8 cellular contexts compared by ENCODE assay signal in the genomic region with DNA sequence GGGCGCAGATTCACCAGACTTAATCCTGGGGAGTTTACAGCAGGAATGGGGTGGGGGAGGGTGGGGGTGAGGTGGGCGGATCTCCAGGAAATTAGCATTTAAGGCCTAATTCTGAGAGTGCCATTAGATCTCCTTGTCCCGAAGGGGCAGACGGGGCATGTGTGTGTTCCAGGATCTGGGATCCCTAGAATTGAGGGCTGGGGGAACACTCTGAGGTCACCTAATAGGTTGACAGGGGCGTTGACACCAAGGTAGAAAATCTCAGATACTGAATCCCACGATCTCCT. TPM values are rescaled to one million over a fixed set of nuclear protein-coding genes. Genes with fewer than 3 reads are reported as not detected.
A peak's percentile ranks its signal among the peaks of the same experiment; 100 is the strongest.
DNase-seq lines count a peak whose midpoint lies in the region; ATAC-seq and TF ChIP-seq lines count a peak whose summit lies in the region.

No MANE protein-coding gene starts in this region.

- H3K36me3 Mint-ChIP-seq in WTC11, result peaks cover 6% of the 10 kb centered on the region; the same call in 1 of the 2 replicates

- peaks cover 32% of the 10 kb centered on the region for H3K4me1 Mint-ChIP-seq in WTC11

- TF ChIP-seq CTCF in GM12875 (IDR thresholded peaks at IDR 0.05; ENCODE audit: borderline replicate concordance, insufficient read depth, low read depth, low read length) (no peak), WTC11 (IDR thresholded peaks at IDR 0.05) (no peak), foreskin keratinocyte (conservative IDR thresholded peaks at IDR 0.05) (no peak), gastrocnemius medialis (IDR thresholded peaks at IDR 0.05 in 4 of 5, conservative IDR thresholded peaks at IDR 0.05 in 1 of 5) (no peak)

- in situ Hi-C loops in gastrocnemius medialis (cut with MboI; ENCODE audit: low sequenced_read_pairs in 4 of 4), result no loop called here

- no peaks in the 10 kb centered on the region for H3K27me3 ChIP-seq in foreskin keratinocyte
- H3K27me3 ChIP-seq in gastrocnemius medialis, result no peaks in the 10 kb centered on the region

- no peaks in the 10 kb centered on the region for H3K9me3 ChIP-seq in gastrocnemius medialis

- TF ChIP-seq POLR2A in gastrocnemius medialis (IDR thresholded peaks at IDR 0.05), result no peak

- H3K4me1 ChIP-seq in foreskin keratinocyte (no peaks in the 10 kb centered on the region), gastrocnemius medialis (peaks cover 4 to 5% of the 10 kb centered on the region in 2 donors)

- H3K9me3 Mint-ChIP-seq in WTC11, result no peaks in the 10 kb centered on the region

- H3K4me3 Mint-ChIP-seq in WTC11, result peak overlapping the region; percentile 77

- POLR2A ChIA-PET in WTC11 (lab: Charles Lee), result interaction anchor here (0.7 to 2.2 kb wide), 11 partner anchors 9 to 251 kb away, joined by 3 to 53 read pairs (median 6); partner anchors contain the start of genes EPHB4, FBXO24, LRCH4 and POP7

- peak overlapping the region; percentile 59 for H3K27ac ChIP-seq in foreskin keratinocyte
- peak overlapping the region; percentile 80 to 88 (median 82) for H3K27ac ChIP-seq in gastrocnemius medialis

- no peaks in the 10 kb centered on the region for H3K36me3 ChIP-seq in gastrocnemius medialis

- no peak for ATAC-seq in WTC11
- ATAC-seq in foreskin keratinocyte, result no peak
- ATAC-seq in gastrocnemius medialis, result no peak
- ATAC-seq in GM19035 (IDR thresholded peaks at IDR 0.05; ENCODE audit: unreplicated experiment), result no peak
- ATAC-seq in GM19455 (IDR thresholded peaks at IDR 0.05; ENCODE audit: unreplicated experiment), result no peak

- DNase-seq in WTC11 (ENCODE audit: low spot score) (no peak), foreskin keratinocyte (no peak), gastrocnemius medialis (no peak), medulla oblongata (ENCODE audit: extremely low spot score) (no peak), NOMO-1 treated with dmso at 0.1 percent for 144 hours (lab: John Stamatoyannopoulos, UW; ENCODE audit: unreplicated experiment) (no peak)

- H3K27me3 Mint-ChIP-seq in WTC11 (ENCODE audit: low read depth), result no peaks in the 10 kb centered on the region

- intact Hi-C loops in gastrocnemius medialis (cut with DNase I; ENCODE audit: low total_unique reads), result no loop called here

- CTCF ChIA-PET in WTC11 (lab: Charles Lee), result interaction anchor here (0.6 to 2.9 kb wide), 12 partner anchors 9 to 337 kb away, joined by 3 to 49 read pairs (median 6); partner anchors contain the start of genes EPHB4, POP7 and SLC12A9

- H3K27ac Mint-ChIP-seq in WTC11, result peak overlapping the region; percentile 100

- H3K4me3 ChIP-seq in GM12875 (ENCODE audit: low read depth, low read length) (peak overlapping the region; percentile 41), gastrocnemius medialis (peak overlapping the region; percentile 58 to 62 (median 61))

TF ChIP-seq in WTC11, 78 proteins besides CTCF, POLR2A, EP300 and RAD21:
- TF ChIP-seq TCF7 (CRISPR knock-in tag; IDR thresholded peaks at IDR 0.05; ENCODE audit: low read depth) (no peak), SOX15 (CRISPR knock-in tag; IDR thresholded peaks at IDR 0.05) (no peak), PRRX2 (CRISPR knock-in tag; IDR thresholded peaks at IDR 0.05) (0 out of 2 replicates have a peak, but pooled peaks have one; percentile 24), MYBL2 (CRISPR knock-in tag; IDR thresholded peaks at IDR 0.05) (0 out of 2 replicates have a peak, but pooled peaks have one; percentile 11), JUN (CRISPR knock-in tag; IDR thresholded peaks at IDR 0.05) (0 out of 2 replicates have a peak, but pooled peaks have one; percentile 27)

RNA-seq across cellular contexts. Expression of gene EPHB4, which starts 9.4 kb away (rescaled TPM):
- total RNA-seq in WTC11 (2021), result 99.7 to 120 TPM (median 104 TPM) in 3 replicates
- total RNA-seq in foreskin keratinocyte, result 94.3 and 98.0 TPM in 2 replicates
- polyA plus RNA-seq in foreskin keratinocyte, result 53.5 and 55.4 TPM in 2 replicates
- total RNA-seq in gastrocnemius medialis, result 10 to 100 TPM in 3 of 4 donors, 1 to 10 TPM in 1; 6.3 to 16.2 (median 12.3) TPM

RNA-seq across cellular contexts. Expression of gene SLC12A9, which starts 15.8 kb away (rescaled TPM):
- total RNA-seq in WTC11 (2021), result 32.6 to 39.3 TPM (median 34.1 TPM) in 3 replicates
- 18.2 and 18.3 TPM in 2 replicates for total RNA-seq in foreskin keratinocyte
- polyA plus RNA-seq in foreskin keratinocyte, result 17.1 and 17.4 TPM in 2 replicates
- 1 to 10 TPM; 2.5 to 4.3 (median 3.8) TPM for total RNA-seq in gastrocnemius medialis

RNA-seq across cellular contexts. Expression of gene TRIP6, which starts 30.4 kb away (rescaled TPM):
- 128 to 140 TPM (median 130 TPM) in 3 replicates for total RNA-seq in WTC11 (2021)
- 161 and 162 TPM in 2 replicates for total RNA-seq in foreskin keratinocyte
- 190 and 192 TPM in 2 replicates for polyA plus RNA-seq in foreskin keratinocyte
- total RNA-seq in gastrocnemius medialis, result 1 to 10 TPM; 4.6 to 9.1 (median 7.3) TPM

RNA-seq across cellular contexts. Expression of gene SRRT, which starts 38.1 kb away (rescaled TPM):
- 209 to 238 TPM (median 233 TPM) in 3 replicates for total RNA-seq in WTC11 (2021)
- total RNA-seq in foreskin keratinocyte, result 96.0 and 120 TPM in 2 replicates
- 97.9 and 113 TPM in 2 replicates for polyA plus RNA-seq in foreskin keratinocyte
- 10 to 100 TPM; 35.0 to 47.3 (median 39.8) TPM for total RNA-seq in gastrocnemius medialis

RNA-seq across cellular contexts. Expression of gene UFSP1, which starts 52.8 kb away (rescaled TPM):
- total RNA-seq in WTC11 (2021) (3.9 to 4.8 TPM (median 4.6 TPM) in 3 replicates), foreskin keratinocyte (1.9 and 2.0 TPM in 2 replicates), gastrocnemius medialis (1 to 10 TPM; 2.0 to 7.1 (median 4.0) TPM)
- polyA plus RNA-seq in foreskin keratinocyte, result 2.0 and 2.1 TPM in 2 replicates

Comparison
In these comparisons a context has a peak if more than half of its experiments do, and no peak if none do; other contexts are left out.
1. RNA of gene TRIP6, which starts 30.4 kb away (total RNA-seq): 161 to 162 TPM in foreskin keratinocyte and 128 to 140 TPM in WTC11; 4.6 to 9.1 TPM in gastrocnemius medialis; every median in the first group is over 10 times any median in the second.